ENCODE assay signal across 18 cellular contexts in genomic region chr7:101562531-101563197, GRCh38.
"Had no signal": no experiment of that assay in that cellular context is flagged by ENCODE, and none has a peak within 500 bp of the region (broad histone marks: within the 10 kb centered on the region; RNA-seq: fewer than 3 reads in every experiment).

No MANE protein-coding gene starts in this region.

- H3K9me3 ChIP-seq: colonic mucosa, gastrocnemius medialis, prostate gland, right lobe of liver had no signal

- H3K4me3 ChIP-seq: cardiac muscle cell, colonic mucosa, gastrocnemius medialis, prostate gland, right lobe of liver had no signal

- H3K4me1 ChIP-seq: colonic mucosa, prostate gland, right lobe of liver had no signal

- ATAC-seq: activated CD8-positive, alpha-beta T cell treated with anti-CD3 and anti-CD28 coated beads for 36 hours; gastrocnemius medialis; natural killer cell treated with Interleukin-12 subunit alpha and Interleukin-12 subunit beta and Interleukin-15 and Interleukin-18, amount 100 ng/mL, for 72 hours; stimulated activated naive CD8-positive, alpha-beta T cell treated with anti-CD3 and anti-CD28 coated beads, Interleukin-15, Interleukin-2, amounts not matched to agents 100 U/mL and 50 U/mL, for 24 hours had no signal

- DNase-seq: activated CD4-positive, alpha-beta T cell treated with anti-CD3 and anti-CD28 coated beads for 4 hours; activated CD8-positive, alpha-beta T cell treated with anti-CD3 and anti-CD28 coated beads for 36 hours; activated naive CD4-positive, alpha-beta T cell; colonic mucosa; effector CD4-positive, alpha-beta T cell; gastrocnemius medialis; hippocampal formation; left colon; mammary epithelial cell; occipital lobe; right lobe of liver; stimulated activated CD4-positive, alpha-beta T cell treated with anti-CD3 and anti-CD28 coated beads, Interleukin-2, amount 100 ng/mL, for 24 hours; stimulated activated naive CD8-positive, alpha-beta T cell treated with anti-CD3 and anti-CD28 coated beads, Interleukin-15, Interleukin-2, amounts not matched to agents 100 U/mL and 50 U/mL, for 24 hours; T-helper 1 cell had no signal

- H3K36me3 ChIP-seq: cardiac muscle cell, colonic mucosa, gastrocnemius medialis, prostate gland, right lobe of liver had no signal

- H3K27ac ChIP-seq: cardiac muscle cell, colonic mucosa, gastrocnemius medialis, prostate gland, right lobe of liver, VCaP had no signal

- H3K27me3 ChIP-seq: cardiac muscle cell, colonic mucosa, right lobe of liver had no signal
